Comparison of ENCODE assay signal across 2 cellular contexts in the genomic region with DNA sequence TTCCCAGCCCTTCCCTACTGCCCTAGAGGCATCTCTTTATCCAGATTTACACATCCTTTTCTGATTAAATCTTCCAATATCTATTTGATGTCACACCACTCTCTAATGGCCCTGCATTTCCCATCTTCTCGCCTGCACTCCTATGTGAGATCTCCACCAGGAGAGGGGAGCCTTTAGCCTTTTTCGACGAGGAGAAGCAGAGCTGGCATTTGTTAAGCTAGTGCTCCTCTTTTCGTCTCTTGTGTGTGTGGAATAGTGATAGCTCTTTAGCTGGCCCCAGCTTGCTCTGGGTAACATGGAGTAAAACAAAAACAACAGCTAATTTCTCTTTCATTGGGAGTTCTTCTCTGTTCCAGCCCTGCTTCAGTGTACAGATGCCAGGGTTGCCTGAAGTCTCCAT.
TF ChIP-seq lines count a peak whose summit lies in the region.

No MANE protein-coding gene starts in this region.

TF ChIP-seq in HEK293, 187 proteins besides CTCF, POLR2A, EP300 and RAD21 (continued from another document and continues in another):
- TF ChIP-seq, protein P1, sequence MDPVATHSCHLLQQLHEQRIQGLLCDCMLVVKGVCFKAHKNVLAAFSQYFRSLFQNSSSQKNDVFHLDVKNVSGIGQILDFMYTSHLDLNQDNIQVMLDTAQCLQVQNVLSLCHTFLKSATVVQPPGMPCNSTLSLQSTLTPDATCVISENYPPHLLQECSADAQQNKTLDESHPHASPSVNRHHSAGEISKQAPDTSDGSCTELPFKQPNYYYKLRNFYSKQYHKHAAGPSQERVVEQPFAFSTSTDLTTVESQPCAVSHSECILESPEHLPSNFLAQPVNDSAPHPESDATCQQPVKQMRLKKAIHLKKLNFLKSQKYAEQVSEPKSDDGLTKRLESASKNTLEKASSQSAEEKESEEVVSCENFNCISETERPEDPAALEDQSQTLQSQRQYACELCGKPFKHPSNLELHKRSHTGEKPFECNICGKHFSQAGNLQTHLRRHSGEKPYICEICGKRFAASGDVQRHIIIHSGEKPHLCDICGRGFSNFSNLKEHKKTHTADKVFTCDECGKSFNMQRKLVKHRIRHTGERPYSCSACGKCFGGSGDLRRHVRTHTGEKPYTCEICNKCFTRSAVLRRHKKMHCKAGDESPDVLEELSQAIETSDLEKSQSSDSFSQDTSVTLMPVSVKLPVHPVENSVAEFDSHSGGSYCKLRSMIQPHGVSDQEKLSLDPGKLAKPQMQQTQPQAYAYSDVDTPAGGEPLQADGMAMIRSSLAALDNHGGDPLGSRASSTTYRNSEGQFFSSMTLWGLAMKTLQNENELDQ (tag by site-specific recombination; IDR thresholded peaks at IDR 0.05; ENCODE audit: low read depth), result no peak
- TF ChIP-seq ZNF398 (tag by site-specific recombination; IDR thresholded peaks at IDR 0.05), result no peak
- TF ChIP-seq, protein P2, sequence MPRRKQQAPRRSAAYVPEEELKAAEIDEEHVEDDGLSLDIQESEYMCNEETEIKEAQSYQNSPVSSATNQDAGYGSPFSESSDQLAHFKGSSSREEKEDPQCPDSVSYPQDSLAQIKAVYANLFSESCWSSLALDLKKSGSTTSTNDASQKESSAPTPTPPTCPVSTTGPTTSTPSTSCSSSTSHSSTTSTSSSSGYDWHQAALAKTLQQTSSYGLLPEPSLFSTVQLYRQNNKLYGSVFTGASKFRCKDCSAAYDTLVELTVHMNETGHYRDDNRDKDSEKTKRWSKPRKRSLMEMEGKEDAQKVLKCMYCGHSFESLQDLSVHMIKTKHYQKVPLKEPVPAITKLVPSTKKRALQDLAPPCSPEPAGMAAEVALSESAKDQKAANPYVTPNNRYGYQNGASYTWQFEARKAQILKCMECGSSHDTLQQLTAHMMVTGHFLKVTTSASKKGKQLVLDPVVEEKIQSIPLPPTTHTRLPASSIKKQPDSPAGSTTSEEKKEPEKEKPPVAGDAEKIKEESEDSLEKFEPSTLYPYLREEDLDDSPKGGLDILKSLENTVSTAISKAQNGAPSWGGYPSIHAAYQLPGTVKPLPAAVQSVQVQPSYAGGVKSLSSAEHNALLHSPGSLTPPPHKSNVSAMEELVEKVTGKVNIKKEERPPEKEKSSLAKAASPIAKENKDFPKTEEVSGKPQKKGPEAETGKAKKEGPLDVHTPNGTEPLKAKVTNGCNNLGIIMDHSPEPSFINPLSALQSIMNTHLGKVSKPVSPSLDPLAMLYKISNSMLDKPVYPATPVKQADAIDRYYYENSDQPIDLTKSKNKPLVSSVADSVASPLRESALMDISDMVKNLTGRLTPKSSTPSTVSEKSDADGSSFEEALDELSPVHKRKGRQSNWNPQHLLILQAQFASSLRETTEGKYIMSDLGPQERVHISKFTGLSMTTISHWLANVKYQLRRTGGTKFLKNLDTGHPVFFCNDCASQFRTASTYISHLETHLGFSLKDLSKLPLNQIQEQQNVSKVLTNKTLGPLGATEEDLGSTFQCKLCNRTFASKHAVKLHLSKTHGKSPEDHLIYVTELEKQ (tag by site-specific recombination; IDR thresholded peaks at IDR 0.05; ENCODE audit: borderline replicate concordance), result no peak
- TF ChIP-seq ZNF302 (tag by site-specific recombination; IDR thresholded peaks at IDR 0.05; ENCODE audit: low read depth), result no peak
- TF ChIP-seq ZNF37A (tag by site-specific recombination; IDR thresholded peaks at IDR 0.05), result no peak
- no peak for TF ChIP-seq ZNF580 (tag by site-specific recombination; IDR thresholded peaks at IDR 0.05)
- TF ChIP-seq, protein P3, sequence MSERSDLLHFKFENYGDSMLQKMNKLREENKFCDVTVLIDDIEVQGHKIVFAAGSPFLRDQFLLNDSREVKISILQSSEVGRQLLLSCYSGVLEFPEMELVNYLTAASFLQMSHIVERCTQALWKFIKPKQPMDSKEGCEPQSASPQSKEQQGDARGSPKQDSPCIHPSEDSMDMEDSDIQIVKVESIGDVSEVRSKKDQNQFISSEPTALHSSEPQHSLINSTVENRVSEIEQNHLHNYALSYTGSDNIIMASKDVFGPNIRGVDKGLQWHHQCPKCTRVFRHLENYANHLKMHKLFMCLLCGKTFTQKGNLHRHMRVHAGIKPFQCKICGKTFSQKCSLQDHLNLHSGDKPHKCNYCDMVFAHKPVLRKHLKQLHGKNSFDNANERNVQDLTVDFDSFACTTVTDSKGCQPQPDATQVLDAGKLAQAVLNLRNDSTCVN (tag by site-specific recombination; optimal IDR thresholded peaks at IDR 0.05), result no peak
- TF ChIP-seq ZNF280D (tag by site-specific recombination; IDR thresholded peaks at IDR 0.05), result no peak
- TF ChIP-seq ZBTB17 (tag by site-specific recombination; IDR thresholded peaks at IDR 0.05), result no peak

TF ChIP-seq in H1, 55 proteins besides CTCF, POLR2A, EP300 and RAD21 (continued from another document):
- no peak for TF ChIP-seq ATF2 (IDR thresholded peaks at IDR 0.05; ENCODE audit: low read length)
- no peak for TF ChIP-seq CBX5 (IDR thresholded peaks at IDR 0.05; ENCODE audit: low read depth, low read length)
- TF ChIP-seq SIRT6 (IDR thresholded peaks at IDR 0.05; ENCODE audit: low read length), result no peak
